Comparison of ENCODE assay signal across 1 cellular context in the genomic region with DNA sequence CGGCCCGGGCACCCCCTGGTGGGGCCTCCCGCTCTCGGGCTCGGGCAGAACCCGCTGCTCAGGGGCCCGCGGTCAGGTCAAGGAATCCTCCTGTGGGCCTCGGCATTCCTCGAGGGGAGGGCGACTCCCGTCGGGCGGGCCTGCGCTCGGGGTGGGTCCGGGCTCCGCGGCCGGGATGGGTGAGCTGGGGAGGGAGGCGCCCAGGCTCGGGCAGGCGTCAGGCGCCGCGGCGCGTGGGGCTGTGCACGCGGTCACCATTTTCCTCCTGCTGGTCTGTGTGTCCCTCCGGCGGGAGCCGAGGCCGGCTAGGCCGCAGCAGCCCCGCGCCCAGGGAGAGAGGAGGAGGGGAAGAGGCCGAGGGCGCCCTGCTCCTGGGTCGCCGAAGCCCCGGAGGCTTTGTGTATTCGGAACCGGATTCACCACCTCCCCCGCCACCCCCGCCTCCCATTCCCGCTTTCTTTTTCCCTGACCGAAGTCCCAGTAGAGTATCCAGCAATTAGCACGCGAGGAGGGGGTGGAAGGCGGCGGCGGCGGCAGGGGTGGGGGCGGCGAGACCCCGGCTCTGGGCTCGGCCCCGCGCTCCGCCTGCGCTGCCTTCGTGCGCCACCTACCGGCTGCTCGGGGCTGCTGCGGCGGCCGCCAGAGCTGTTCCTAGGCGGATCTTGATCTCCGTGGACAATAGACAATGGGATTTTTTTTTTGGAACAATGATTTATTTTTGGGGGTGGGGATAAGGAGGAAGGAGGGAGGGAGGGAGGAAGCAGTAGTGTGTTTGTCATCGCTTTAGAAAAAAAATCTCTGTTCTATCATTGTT.
TF ChIP-seq lines count a peak whose summit lies in the region.

No MANE protein-coding gene starts in this region.

TF ChIP-seq in WTC11, 78 proteins besides CTCF, POLR2A, EP300 and RAD21 (continued from another document):
- TF ChIP-seq, protein P1, sequence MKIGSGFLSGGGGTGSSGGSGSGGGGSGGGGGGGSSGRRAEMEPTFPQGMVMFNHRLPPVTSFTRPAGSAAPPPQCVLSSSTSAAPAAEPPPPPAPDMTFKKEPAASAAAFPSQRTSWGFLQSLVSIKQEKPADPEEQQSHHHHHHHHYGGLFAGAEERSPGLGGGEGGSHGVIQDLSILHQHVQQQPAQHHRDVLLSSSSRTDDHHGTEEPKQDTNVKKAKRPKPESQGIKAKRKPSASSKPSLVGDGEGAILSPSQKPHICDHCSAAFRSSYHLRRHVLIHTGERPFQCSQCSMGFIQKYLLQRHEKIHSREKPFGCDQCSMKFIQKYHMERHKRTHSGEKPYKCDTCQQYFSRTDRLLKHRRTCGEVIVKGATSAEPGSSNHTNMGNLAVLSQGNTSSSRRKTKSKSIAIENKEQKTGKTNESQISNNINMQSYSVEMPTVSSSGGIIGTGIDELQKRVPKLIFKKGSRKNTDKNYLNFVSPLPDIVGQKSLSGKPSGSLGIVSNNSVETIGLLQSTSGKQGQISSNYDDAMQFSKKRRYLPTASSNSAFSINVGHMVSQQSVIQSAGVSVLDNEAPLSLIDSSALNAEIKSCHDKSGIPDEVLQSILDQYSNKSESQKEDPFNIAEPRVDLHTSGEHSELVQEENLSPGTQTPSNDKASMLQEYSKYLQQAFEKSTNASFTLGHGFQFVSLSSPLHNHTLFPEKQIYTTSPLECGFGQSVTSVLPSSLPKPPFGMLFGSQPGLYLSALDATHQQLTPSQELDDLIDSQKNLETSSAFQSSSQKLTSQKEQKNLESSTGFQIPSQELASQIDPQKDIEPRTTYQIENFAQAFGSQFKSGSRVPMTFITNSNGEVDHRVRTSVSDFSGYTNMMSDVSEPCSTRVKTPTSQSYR (CRISPR knock-in tag; IDR thresholded peaks at IDR 0.05), result no peak
- TF ChIP-seq FOXP1 (CRISPR knock-in tag; IDR thresholded peaks at IDR 0.05; ENCODE audit: borderline replicate concordance) (0 out of 2 replicates have a peak, but pooled peaks have one; percentile 19), ZBTB21 (CRISPR knock-in tag; IDR thresholded peaks at IDR 0.05; ENCODE audit: borderline replicate concordance) (no peak), SP1 (CRISPR knock-in tag; conservative IDR thresholded peaks at IDR 0.05) (peak; percentile 25; the same call in 1 of the 2 replicates), FOXK1 (CRISPR knock-in tag; IDR thresholded peaks at IDR 0.05) (no peak), KAT7 (CRISPR knock-in tag; IDR thresholded peaks at IDR 0.05; ENCODE audit: borderline replicate concordance) (no peak), TP53 (CRISPR knock-in tag; IDR thresholded peaks at IDR 0.05) (0 out of 2 replicates have a peak, but pooled peaks have one; percentile 18), ZNF232 (CRISPR knock-in tag; IDR thresholded peaks at IDR 0.05) (no peak), NFE2L1 (CRISPR knock-in tag; IDR thresholded peaks at IDR 0.05) (no peak), TEAD4 (CRISPR knock-in tag; IDR thresholded peaks at IDR 0.05) (no peak)
- TF ChIP-seq, protein P2, sequence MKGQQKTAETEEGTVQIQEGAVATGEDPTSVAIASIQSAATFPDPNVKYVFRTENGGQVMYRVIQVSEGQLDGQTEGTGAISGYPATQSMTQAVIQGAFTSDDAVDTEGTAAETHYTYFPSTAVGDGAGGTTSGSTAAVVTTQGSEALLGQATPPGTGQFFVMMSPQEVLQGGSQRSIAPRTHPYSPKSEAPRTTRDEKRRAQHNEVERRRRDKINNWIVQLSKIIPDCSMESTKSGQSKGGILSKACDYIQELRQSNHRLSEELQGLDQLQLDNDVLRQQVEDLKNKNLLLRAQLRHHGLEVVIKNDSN (CRISPR knock-in tag; IDR thresholded peaks at IDR 0.05), result no peak
- TF ChIP-seq, protein P3, sequence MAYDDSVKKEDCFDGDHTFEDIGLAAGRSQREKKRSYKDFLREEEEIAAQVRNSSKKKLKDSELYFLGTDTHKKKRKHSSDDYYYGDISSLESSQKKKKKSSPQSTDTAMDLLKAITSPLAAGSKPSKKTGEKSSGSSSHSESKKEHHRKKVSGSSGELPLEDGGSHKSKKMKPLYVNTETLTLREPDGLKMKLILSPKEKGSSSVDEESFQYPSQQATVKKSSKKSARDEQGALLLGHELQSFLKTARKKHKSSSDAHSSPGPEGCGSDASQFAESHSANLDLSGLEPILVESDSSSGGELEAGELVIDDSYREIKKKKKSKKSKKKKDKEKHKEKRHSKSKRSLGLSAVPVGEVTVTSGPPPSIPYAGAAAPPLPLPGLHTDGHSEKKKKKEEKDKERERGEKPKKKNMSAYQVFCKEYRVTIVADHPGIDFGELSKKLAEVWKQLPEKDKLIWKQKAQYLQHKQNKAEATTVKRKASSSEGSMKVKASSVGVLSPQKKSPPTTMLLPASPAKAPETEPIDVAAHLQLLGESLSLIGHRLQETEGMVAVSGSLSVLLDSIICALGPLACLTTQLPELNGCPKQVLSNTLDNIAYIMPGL (CRISPR knock-in tag; IDR thresholded peaks at IDR 0.05), result peak; percentile 67
- TF ChIP-seq, protein P4, sequence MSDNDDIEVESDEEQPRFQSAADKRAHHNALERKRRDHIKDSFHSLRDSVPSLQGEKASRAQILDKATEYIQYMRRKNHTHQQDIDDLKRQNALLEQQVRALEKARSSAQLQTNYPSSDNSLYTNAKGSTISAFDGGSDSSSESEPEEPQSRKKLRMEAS (CRISPR knock-in tag; IDR thresholded peaks at IDR 0.05), result peak; percentile 51; the same call in 1 of the 2 replicates
- TF ChIP-seq, protein P5, sequence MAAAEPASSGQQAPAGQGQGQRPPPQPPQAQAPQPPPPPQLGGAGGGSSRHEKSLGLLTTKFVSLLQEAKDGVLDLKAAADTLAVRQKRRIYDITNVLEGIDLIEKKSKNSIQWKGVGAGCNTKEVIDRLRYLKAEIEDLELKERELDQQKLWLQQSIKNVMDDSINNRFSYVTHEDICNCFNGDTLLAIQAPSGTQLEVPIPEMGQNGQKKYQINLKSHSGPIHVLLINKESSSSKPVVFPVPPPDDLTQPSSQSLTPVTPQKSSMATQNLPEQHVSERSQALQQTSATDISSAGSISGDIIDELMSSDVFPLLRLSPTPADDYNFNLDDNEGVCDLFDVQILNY (CRISPR knock-in tag; IDR thresholded peaks at IDR 0.05), result 0 out of 2 replicates have a peak, but pooled peaks have one; percentile 6
- TF ChIP-seq, protein P6, sequence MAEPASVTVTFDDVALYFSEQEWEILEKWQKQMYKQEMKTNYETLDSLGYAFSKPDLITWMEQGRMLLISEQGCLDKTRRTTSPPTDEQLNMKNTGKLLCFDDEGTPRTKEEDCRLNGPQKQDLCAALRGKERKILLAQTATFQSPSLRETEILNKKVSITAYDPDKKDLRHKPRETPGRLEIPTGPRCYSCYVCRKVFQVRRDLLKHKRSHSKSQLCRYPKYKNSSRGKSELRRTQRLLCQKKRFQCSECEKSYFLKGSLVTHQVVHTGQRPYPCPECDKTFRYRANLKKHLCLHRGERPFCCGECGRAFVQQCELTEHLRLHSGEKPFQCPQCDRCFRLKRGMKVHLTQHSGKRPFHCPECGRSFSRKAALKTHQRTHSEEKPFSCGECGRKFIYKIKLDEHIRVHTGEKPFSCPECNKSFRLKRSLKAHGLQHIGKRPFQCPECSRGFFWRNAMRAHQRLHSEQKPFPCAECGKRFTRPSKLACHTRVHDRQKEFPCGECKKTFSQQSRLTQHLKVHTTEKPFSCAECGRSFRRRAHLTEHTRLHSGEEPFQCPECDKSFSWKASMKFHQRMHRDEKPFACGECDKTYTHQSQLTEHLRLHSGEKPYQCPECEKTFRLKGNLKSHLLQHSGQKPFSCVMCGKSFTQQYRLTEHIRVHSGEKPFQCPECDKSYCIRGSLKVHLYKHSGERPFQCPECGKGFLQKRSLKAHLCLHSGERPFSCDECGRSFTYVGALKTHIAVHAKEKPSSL (CRISPR knock-in tag; conservative IDR thresholded peaks at IDR 0.05), result no peak
- TF ChIP-seq, protein P7, sequence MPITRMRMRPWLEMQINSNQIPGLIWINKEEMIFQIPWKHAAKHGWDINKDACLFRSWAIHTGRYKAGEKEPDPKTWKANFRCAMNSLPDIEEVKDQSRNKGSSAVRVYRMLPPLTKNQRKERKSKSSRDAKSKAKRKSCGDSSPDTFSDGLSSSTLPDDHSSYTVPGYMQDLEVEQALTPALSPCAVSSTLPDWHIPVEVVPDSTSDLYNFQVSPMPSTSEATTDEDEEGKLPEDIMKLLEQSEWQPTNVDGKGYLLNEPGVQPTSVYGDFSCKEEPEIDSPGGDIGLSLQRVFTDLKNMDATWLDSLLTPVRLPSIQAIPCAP (CRISPR knock-in tag; IDR thresholded peaks at IDR 0.05), result 0 out of 2 replicates have a peak, but pooled peaks have one; percentile 27
- TF ChIP-seq, protein P8, sequence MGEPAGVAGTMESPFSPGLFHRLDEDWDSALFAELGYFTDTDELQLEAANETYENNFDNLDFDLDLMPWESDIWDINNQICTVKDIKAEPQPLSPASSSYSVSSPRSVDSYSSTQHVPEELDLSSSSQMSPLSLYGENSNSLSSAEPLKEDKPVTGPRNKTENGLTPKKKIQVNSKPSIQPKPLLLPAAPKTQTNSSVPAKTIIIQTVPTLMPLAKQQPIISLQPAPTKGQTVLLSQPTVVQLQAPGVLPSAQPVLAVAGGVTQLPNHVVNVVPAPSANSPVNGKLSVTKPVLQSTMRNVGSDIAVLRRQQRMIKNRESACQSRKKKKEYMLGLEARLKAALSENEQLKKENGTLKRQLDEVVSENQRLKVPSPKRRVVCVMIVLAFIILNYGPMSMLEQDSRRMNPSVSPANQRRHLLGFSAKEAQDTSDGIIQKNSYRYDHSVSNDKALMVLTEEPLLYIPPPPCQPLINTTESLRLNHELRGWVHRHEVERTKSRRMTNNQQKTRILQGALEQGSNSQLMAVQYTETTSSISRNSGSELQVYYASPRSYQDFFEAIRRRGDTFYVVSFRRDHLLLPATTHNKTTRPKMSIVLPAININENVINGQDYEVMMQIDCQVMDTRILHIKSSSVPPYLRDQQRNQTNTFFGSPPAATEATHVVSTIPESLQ (CRISPR knock-in tag; IDR thresholded peaks at IDR 0.05), result no peak
